8 cellular contexts compared by ENCODE assay signal in the genomic region with DNA sequence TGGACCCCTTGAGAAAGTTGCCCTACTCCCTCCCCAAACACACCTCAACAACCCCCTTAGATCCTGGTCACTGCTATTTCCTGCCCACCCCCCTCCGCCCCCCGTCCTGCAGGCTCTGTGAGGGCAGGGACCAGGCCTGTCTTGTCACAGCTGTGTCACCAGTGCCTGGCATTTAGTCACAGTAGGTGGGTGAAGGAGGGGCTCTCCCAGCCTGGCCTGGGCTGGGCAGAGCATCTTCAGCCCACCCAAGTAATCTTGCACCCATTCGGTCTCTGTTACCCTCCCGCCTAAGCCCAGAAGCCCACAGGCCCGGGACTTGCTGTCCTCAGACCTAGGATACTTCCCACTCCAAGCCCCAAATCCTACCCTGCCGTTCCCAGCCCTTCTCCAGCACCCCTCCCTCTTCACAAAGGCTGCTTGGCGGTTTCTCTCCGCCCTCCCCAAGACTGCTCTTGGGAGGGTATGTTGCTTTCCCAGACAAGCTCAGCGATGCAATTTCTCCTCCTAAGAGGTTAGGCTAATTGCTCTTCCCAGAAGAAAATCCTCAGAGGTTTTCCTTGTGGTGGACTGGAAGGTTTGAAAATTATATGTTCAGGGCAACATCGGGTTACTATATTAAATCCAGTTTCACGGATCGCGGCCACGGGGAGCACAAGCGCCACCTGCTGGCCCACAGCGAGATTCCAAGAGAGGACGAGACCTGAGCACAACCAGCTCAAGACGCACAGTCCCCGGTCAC. TPM values are rescaled to one million over a fixed set of nuclear protein-coding genes. Genes with fewer than 3 reads are reported as not detected.
DNase-seq lines count a peak whose midpoint lies in the region; ATAC-seq and TF ChIP-seq lines count a peak whose summit lies in the region.

No MANE protein-coding gene starts in this region.

- no peak overlapping the region; the same call in 1 of the 2 replicates for H4K5ac ChIP-seq in IMR-90 (ENCODE audit: low read depth, low read length)

- peak overlapping the region; percentile 89 for H3K4me3 Mint-ChIP-seq in neural crest cell

- H3K4me1 ChIP-seq in IMR-90 (ENCODE audit: control insufficient read depth, insufficient read depth, low read length): peaks cover 15% of the 10 kb centered on the region; the same call in 1 of the 2 replicates
- H3K4me1 ChIP-seq in Peyer's patch: peaks cover 0 to 5% (median 0%) of the 10 kb centered on the region in 4 donors

- BruUV-seq in IMR-90 (replicated peaks; lab: Mats Ljungman, UMichigan): no TSS peak

- peak; percentile 77 for ATAC-seq in IMR-90 (ENCODE audit: low read depth)
- ATAC-seq in HG03571 (IDR thresholded peaks at IDR 0.05; ENCODE audit: unreplicated experiment): no peak

- no peak overlapping the region for H2BK15ac ChIP-seq in IMR-90 (ENCODE audit: low read depth, low read length)

- H3K9me3 Mint-ChIP-seq in neural crest cell: peaks cover 13% of the 10 kb centered on the region

- H4K8ac ChIP-seq in IMR-90 (ENCODE audit: low read depth in 2 of 2, low read length in 2 of 2): peak overlapping the region in 1 of 2 experiments; percentile 20; a peak in 2 of 4 replicates

- no peaks in the 10 kb centered on the region for H3K9me1 ChIP-seq in IMR-90 (ENCODE audit: insufficient read depth, low read length)

- TF ChIP-seq CTCF in IMR-90 (conservative IDR thresholded peaks at IDR 0.05; ENCODE audit: low read depth, low read length) (peak; percentile 81), Peyer's patch (IDR thresholded peaks at IDR 0.05) (peak; percentile 53 to 93 (median 79)), fibroblast of the aortic adventitia (IDR thresholded peaks at IDR 0.05; ENCODE audit: insufficient read depth, low read length) (peak; percentile 92), neural crest cell (conservative IDR thresholded peaks at IDR 0.05) (peak; percentile 97)

- WGBS in IMR-90 (ENCODE audit: extremely low coverage in 2 of 2, insufficient read length in 1 of 2), 2 experiments: 2% methylated on average over 7 of the region's 19 CpGs; no CpG with 5 or more reads in 1 of the 2 experiments

- DNase-seq in DMS53 treated with DMSO at 0.1 percent for 48 hours (lab: John Stamatoyannopoulos, UW; ENCODE audit: unreplicated experiment): peak; percentile 21
- DNase-seq in IMR-90: peak; percentile 57
- peak; percentile 69 to 91 (median 83) for DNase-seq in Peyer's patch
- DNase-seq in activated T-helper 1 cell treated with anti-CD3 and anti-CD28 coated beads, Interleukin-2, amount 50 U/mL, for 16 hours (ENCODE audit: low read depth in 1 of 2, low spot score in 1 of 2): peak; percentile 52 to 66
- DNase-seq in fibroblast of the aortic adventitia (ENCODE audit: low read depth): peak; percentile 74
- peak; percentile 76 for DNase-seq in neural crest cell (ENCODE audit: low read depth, low spot score)
- DNase-seq in stimulated activated naive CD4-positive, alpha-beta T cell treated with Interleukin-2 at 50 U/mL for 16 hours (lab: John Stamatoyannopoulos, UW): peak; percentile 62

- H3K27me3 ChIP-seq in IMR-90 (ENCODE audit: control insufficient read depth, insufficient read depth, low read length): no peaks in the 10 kb centered on the region
- no peaks in the 10 kb centered on the region for H3K27me3 ChIP-seq in Peyer's patch

- peak overlapping the region; percentile 16; the same call in 1 of the 2 replicates for H2BK120ac ChIP-seq in IMR-90 (ENCODE audit: low read depth, low read length)

- H2AK9ac ChIP-seq in IMR-90 (replicated peaks; ENCODE audit: low read depth, low read length, poor library complexity): peak overlapping the region; percentile 40

- H2BK5ac ChIP-seq in IMR-90 (ENCODE audit: low read depth, low read length, poor library complexity, severe bottlenecking): no peak overlapping the region

- H3K23ac ChIP-seq in IMR-90 (ENCODE audit: low read depth, low read length): no peak overlapping the region

- peaks cover 11% of the 10 kb centered on the region for H3K36me3 Mint-ChIP-seq in neural crest cell (ENCODE audit: low read depth)

- H3K4me3 ChIP-seq in IMR-90 (ENCODE audit: insufficient read depth, low read depth, low read length) (no peak overlapping the region), Peyer's patch (peak overlapping the region in 2 of 4 donors; percentile 5 to 45), fibroblast of the aortic adventitia (ENCODE audit: low read depth, low read length) (peak overlapping the region; percentile 31)

- dilution Hi-C loops in IMR-90 (cut with HindIII; ENCODE audit: low sequenced_read_pairs, unreplicated experiment): no loop called here

- 0 out of 2 replicates have a peak overlapping the region, but pooled peaks have one; percentile 30 for H3K14ac ChIP-seq in IMR-90 (replicated peaks; ENCODE audit: low read depth, low read length)

- H3K9ac ChIP-seq in IMR-90 (ENCODE audit: low read depth, low read length): 0 out of 2 replicates have a peak overlapping the region, but pooled peaks have one; percentile 7

- 0 out of 2 replicates have a peak overlapping the region, but pooled peaks have one; percentile 78 for H2AK5ac ChIP-seq in IMR-90 (ENCODE audit: low read depth, low read length)

- no peaks in the 10 kb centered on the region; the same call in 1 of the 2 replicates for H4K20me1 ChIP-seq in IMR-90 (ENCODE audit: insufficient read depth, low read length)

- POLR2A ChIA-PET in IMR-90 (lab: Charles Lee; ENCODE audit: unreplicated experiment): no interaction called here

- H3K27ac Mint-ChIP-seq in neural crest cell (ENCODE audit: unreplicated experiment): peak overlapping the region; percentile 53

- no peaks in the 10 kb centered on the region for H3K27me3 Mint-ChIP-seq in neural crest cell (ENCODE audit: low read depth)

- H3K27ac ChIP-seq in IMR-90 (ENCODE audit: insufficient read depth, low read length): no peak overlapping the region
- H3K27ac ChIP-seq in Peyer's patch: no peak overlapping the region

- peak; percentile 66 for TF ChIP-seq RAD21 in IMR-90 (IDR thresholded peaks at IDR 0.05; ENCODE audit: low read length)

- peak overlapping the region; percentile 48; the same call in 1 of the 2 replicates for H3K4me2 ChIP-seq in IMR-90 (ENCODE audit: low read depth, low read length)

- no peak overlapping the region for H2BK20ac ChIP-seq in IMR-90 (ENCODE audit: low read depth, low read length)

- H3K18ac ChIP-seq in IMR-90 (ENCODE audit: low read depth, low read length): no peak overlapping the region; the same call in 1 of the 2 replicates

- CTCF ChIA-PET in IMR-90 (lab: Yijun Ruan, JAX): interaction anchor here (0.6 to 1.4 kb wide), 8 partner anchors 18 to 1006 kb away, joined by 3 to 8 read pairs (median 3); no protein-coding TSS in a partner anchor

- no peak overlapping the region for H4K91ac ChIP-seq in IMR-90 (ENCODE audit: insufficient read depth, low read depth, low read length)

- H3K4ac ChIP-seq in IMR-90 (ENCODE audit: low read depth, low read length): peak overlapping the region; percentile 4; the same call in 1 of the 2 replicates

- in situ Hi-C loops in IMR-90 (cut with MboI; ENCODE audit: low sequenced_read_pairs): no loop called here

- H3K36me3 ChIP-seq in IMR-90 (ENCODE audit: control insufficient read depth, insufficient read depth, low read length) (peaks cover 2% of the 10 kb centered on the region; the same call in 1 of the 2 replicates), Peyer's patch (no peaks in the 10 kb centered on the region)

- TF ChIP-seq POLR2A in IMR-90 (IDR thresholded peaks at IDR 0.05; ENCODE audit: low read depth, low read length) (0 out of 2 replicates have a peak, but pooled peaks have one; percentile 47), Peyer's patch (IDR thresholded peaks at IDR 0.05) (no peak)

- intact Hi-C loops in IMR-90 (cut with micrococcal nuclease): loop anchor here (1.0 to 5.0 kb wide), 3 partner anchors 911 to 1006 kb away; no protein-coding TSS in a partner anchor

- H3K4me1 Mint-ChIP-seq in neural crest cell: peaks cover 36% of the 10 kb centered on the region

- no peaks in the 10 kb centered on the region for H3K79me1 ChIP-seq in IMR-90 (ENCODE audit: low read depth in 1 of 2, low read length in 2 of 2)

- peak overlapping the region; percentile 83 for H2AFZ ChIP-seq in IMR-90 (replicated peaks; ENCODE audit: low read length, poor library complexity)

- no peaks in the 10 kb centered on the region for H3K9me3 ChIP-seq in IMR-90 (ENCODE audit: control insufficient read depth, insufficient read depth, low read length)
- H3K9me3 ChIP-seq in Peyer's patch: no peaks in the 10 kb centered on the region

- no peak overlapping the region for H3K56ac ChIP-seq in IMR-90 (ENCODE audit: extremely low read depth, insufficient read depth, low read length)

TF ChIP-seq in IMR-90, 13 proteins besides CTCF, POLR2A, EP300 and RAD21 (continues in another document):
- TF ChIP-seq CHD1 (IDR thresholded peaks at IDR 0.05; ENCODE audit: low read depth, low read length) (no peak), BHLHE40 (IDR thresholded peaks at IDR 0.05; ENCODE audit: low read depth, low read length) (no peak), CEBPB (IDR thresholded peaks at IDR 0.05; ENCODE audit: low read depth, low read length) (no peak), RCOR1 (IDR thresholded peaks at IDR 0.05; ENCODE audit: insufficient replicate concordance, low read length) (no peak), MAZ (IDR thresholded peaks at IDR 0.05; ENCODE audit: borderline replicate concordance, low read depth, low read length) (no peak), RFX5 (IDR thresholded peaks at IDR 0.05; ENCODE audit: low read depth, low read length) (no peak), SMC3 (IDR thresholded peaks at IDR 0.05; ENCODE audit: low read depth, low read length) (peak; percentile 72)
- TF ChIP-seq, protein P1, sequence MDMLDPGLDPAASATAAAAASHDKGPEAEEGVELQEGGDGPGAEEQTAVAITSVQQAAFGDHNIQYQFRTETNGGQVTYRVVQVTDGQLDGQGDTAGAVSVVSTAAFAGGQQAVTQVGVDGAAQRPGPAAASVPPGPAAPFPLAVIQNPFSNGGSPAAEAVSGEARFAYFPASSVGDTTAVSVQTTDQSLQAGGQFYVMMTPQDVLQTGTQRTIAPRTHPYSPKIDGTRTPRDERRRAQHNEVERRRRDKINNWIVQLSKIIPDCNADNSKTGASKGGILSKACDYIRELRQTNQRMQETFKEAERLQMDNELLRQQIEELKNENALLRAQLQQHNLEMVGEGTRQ (IDR thresholded peaks at IDR 0.05; ENCODE audit: low read depth, low read length): no peak

RNA-seq across cellular contexts. Expression of gene ZFP36L1, which starts 50.8 kb away (rescaled TPM):
- 6.5 and 19.7 TPM in 2 replicates for total RNA-seq in IMR-90 (2012; rRNA removed)
- 82.3 and 140 TPM in 2 replicates for polyA plus RNA-seq in IMR-90 (2012; rRNA removed)
- 116 and 171 TPM in 2 replicates for polyA plus RNA-seq in IMR-90 (2012; cell fraction: cytosol; rRNA removed)
- polyA plus RNA-seq in IMR-90 (2012; cell fraction: nucleus; rRNA removed; ENCODE audit: low replicate concordance): 95.1 and 247 TPM in 2 replicates
- 100 to 1,000 TPM in 3 of 4 donors, 10 to 100 TPM in 1; 78.8 to 321 (median 195) TPM for total RNA-seq in Peyer's patch
- total RNA-seq in fibroblast of the aortic adventitia (ENCODE audit: low replicate concordance): 24.1 and 53.8 TPM in 2 replicates
- total RNA-seq in neural crest cell: 289 and 298 TPM in 2 replicates

Comparison
In these comparisons a context has a peak if more than half of its experiments do, and no peak if none do; other contexts are left out.
1. DNase-seq: peak in every context shown above with its lines; median percentile 83 in Peyer's patch; 76 in neural crest cell; 74 in fibroblast of the aortic adventitia; 62 in stimulated activated naive CD4-positive, alpha-beta T cell treated with Interleukin-2 at 50 U/mL for 16 hours; 59 in activated T-helper 1 cell treated with anti-CD3 and anti-CD28 coated beads, Interleukin-2, amount 50 U/mL, for 16 hours; 57 in IMR-90; 21 in DMS53 treated with DMSO at 0.1 percent for 48 hours.